ENCODE assay signal across 9 cellular contexts in genomic region chr10:106931159-106931852, GRCh38.
DNase-seq lines count a peak whose midpoint lies in the region; ATAC-seq and TF ChIP-seq lines count a peak whose summit lies in the region.
"Had no signal": no experiment of that assay in that cellular context is flagged by ENCODE, and none has a peak within 500 bp of the region (broad histone marks: within the 10 kb centered on the region; RNA-seq: fewer than 3 reads in every experiment).

No MANE protein-coding gene starts in this region.

- DNase-seq in stimulated activated naive CD8-positive, alpha-beta T cell treated with anti-CD3 and anti-CD28 coated beads, Interleukin-15, amount 100 ng/mL, for 72 hours = no peak
- DNase-seq in activated CD8-positive, alpha-beta T cell treated with anti-CD3 and anti-CD28 coated beads, Interleukin-2, amount 10 ng/mL, durations not matched to agents 7 days and 5 days = no peak
- DNase-seq in NCI-H1930 (lab: John Stamatoyannopoulos, UW) = no peak
- no peak for DNase-seq in H4 (ENCODE audit: low spot score)
- DNase-seq: NCI-H774 had no signal

- intact Hi-C loops in dendritic cell treated with granulocyte-macrophage colony-stimulating factor and Interleukin-4, amounts not matched to agents 40 ng/mL and 50 ng/mL, for 4 days (cut with micrococcal nuclease) = no loop called here

- no peaks in the 10 kb centered on the region for H3K27me3 Mint-ChIP-seq in dendritic cell treated with granulocyte-macrophage colony-stimulating factor and Interleukin-4, amounts not matched to agents 40 ng/mL and 50 ng/mL, for 4 days
- H3K27me3 Mint-ChIP-seq in stimulated activated naive CD8-positive, alpha-beta T cell treated with anti-CD3 and anti-CD28 coated beads, Interleukin-15, amount 100 ng/mL, for 72 hours = no peaks in the 10 kb centered on the region
- no peaks in the 10 kb centered on the region for H3K27me3 Mint-ChIP-seq in activated CD8-positive, alpha-beta T cell treated with anti-CD3 and anti-CD28 coated beads, Interleukin-2, amount 10 ng/mL, durations not matched to agents 7 days and 5 days (ENCODE audit: low read depth)

- no peak for TF ChIP-seq POLR2A in GM18505 (IDR thresholded peaks at IDR 0.05; ENCODE audit: borderline replicate concordance, extremely low read depth, insufficient read depth, insufficient read length)

- H3K4me3 Mint-ChIP-seq in dendritic cell treated with granulocyte-macrophage colony-stimulating factor and Interleukin-4, amounts not matched to agents 40 ng/mL and 50 ng/mL, for 4 days = no peak overlapping the region
- H3K4me3 Mint-ChIP-seq in stimulated activated naive CD8-positive, alpha-beta T cell treated with anti-CD3 and anti-CD28 coated beads, Interleukin-15, amount 100 ng/mL, for 72 hours = no peak overlapping the region
- H3K4me3 Mint-ChIP-seq in activated CD8-positive, alpha-beta T cell treated with anti-CD3 and anti-CD28 coated beads, Interleukin-2, amount 10 ng/mL, durations not matched to agents 7 days and 5 days = no peak overlapping the region

- H3K9me3 Mint-ChIP-seq in dendritic cell treated with granulocyte-macrophage colony-stimulating factor and Interleukin-4, amounts not matched to agents 40 ng/mL and 50 ng/mL, for 4 days = no peaks in the 10 kb centered on the region
- no peaks in the 10 kb centered on the region for H3K9me3 Mint-ChIP-seq in stimulated activated naive CD8-positive, alpha-beta T cell treated with anti-CD3 and anti-CD28 coated beads, Interleukin-15, amount 100 ng/mL, for 72 hours
- no peaks in the 10 kb centered on the region for H3K9me3 Mint-ChIP-seq in activated CD8-positive, alpha-beta T cell treated with anti-CD3 and anti-CD28 coated beads, Interleukin-2, amount 10 ng/mL, durations not matched to agents 7 days and 5 days (ENCODE audit: insufficient read depth)

- H3K4me1 Mint-ChIP-seq in dendritic cell treated with granulocyte-macrophage colony-stimulating factor and Interleukin-4, amounts not matched to agents 40 ng/mL and 50 ng/mL, for 4 days (ENCODE audit: low read depth) = peaks cover 45% of the 10 kb centered on the region
- H3K4me1 Mint-ChIP-seq in stimulated activated naive CD8-positive, alpha-beta T cell treated with anti-CD3 and anti-CD28 coated beads, Interleukin-15, amount 100 ng/mL, for 72 hours = no peaks in the 10 kb centered on the region
- no peaks in the 10 kb centered on the region for H3K4me1 Mint-ChIP-seq in activated CD8-positive, alpha-beta T cell treated with anti-CD3 and anti-CD28 coated beads, Interleukin-2, amount 10 ng/mL, durations not matched to agents 7 days and 5 days (ENCODE audit: low read depth)

- CTCF ChIA-PET in activated CD8-positive, alpha-beta T cell treated with anti-CD3 and anti-CD28 coated beads, Interleukin-2, amount 10 ng/mL, durations not matched to agents 7 days and 5 days (lab: Charles Lee) = no interaction called here

- POLR2A ChIA-PET in activated CD8-positive, alpha-beta T cell treated with anti-CD3 and anti-CD28 coated beads, Interleukin-2, amount 10 ng/mL, durations not matched to agents 7 days and 5 days (lab: Charles Lee) = no interaction called here

- peak overlapping the region; percentile 39 for H3K27ac Mint-ChIP-seq in dendritic cell treated with granulocyte-macrophage colony-stimulating factor and Interleukin-4, amounts not matched to agents 40 ng/mL and 50 ng/mL, for 4 days
- no peak overlapping the region for H3K27ac Mint-ChIP-seq in stimulated activated naive CD8-positive, alpha-beta T cell treated with anti-CD3 and anti-CD28 coated beads, Interleukin-15, amount 100 ng/mL, for 72 hours
- H3K27ac Mint-ChIP-seq in activated CD8-positive, alpha-beta T cell treated with anti-CD3 and anti-CD28 coated beads, Interleukin-2, amount 10 ng/mL, durations not matched to agents 7 days and 5 days = no peak overlapping the region

- H3K36me3 Mint-ChIP-seq in dendritic cell treated with granulocyte-macrophage colony-stimulating factor and Interleukin-4, amounts not matched to agents 40 ng/mL and 50 ng/mL, for 4 days (ENCODE audit: low read depth) = no peaks in the 10 kb centered on the region
- no peaks in the 10 kb centered on the region for H3K36me3 Mint-ChIP-seq in activated CD8-positive, alpha-beta T cell treated with anti-CD3 and anti-CD28 coated beads, Interleukin-2, amount 10 ng/mL, durations not matched to agents 7 days and 5 days (ENCODE audit: low read depth)

- ATAC-seq in GM18505 (IDR thresholded peaks at IDR 0.05; ENCODE audit: unreplicated experiment) (peak; percentile 69), GM21360 (IDR thresholded peaks at IDR 0.05; ENCODE audit: unreplicated experiment) (peak; percentile 71), HG03095 (IDR thresholded peaks at IDR 0.05; ENCODE audit: unreplicated experiment) (peak; percentile 73)
- ATAC-seq in stimulated activated naive CD8-positive, alpha-beta T cell treated with anti-CD3 and anti-CD28 coated beads, Interleukin-15, amount 100 ng/mL, for 72 hours = no peak
- no peak for ATAC-seq in activated CD8-positive, alpha-beta T cell treated with anti-CD3 and anti-CD28 coated beads, Interleukin-2, amount 10 ng/mL, durations not matched to agents 7 days and 5 days

Comparison
In these comparisons a context has a peak if more than half of its experiments do, and no peak if none do; other contexts are left out.
1. ATAC-seq: peak in GM18505 (single experiment), GM21360 (single experiment) and HG03095 (single experiment); none in stimulated activated naive CD8-positive, alpha-beta T cell treated with anti-CD3 and anti-CD28 coated beads, Interleukin-15, amount 100 ng/mL, for 72 hours (single experiment) and activated CD8-positive, alpha-beta T cell treated with anti-CD3 and anti-CD28 coated beads, Interleukin-2, amount 10 ng/mL, durations not matched to agents 7 days and 5 days (single experiment).